1 cellular context compared by ENCODE assay signal in genomic region chr12:95443458-95443857, GRCh38.
TF ChIP-seq lines count a peak whose summit lies in the region.

No MANE protein-coding gene starts in this region.

TF ChIP-seq in WTC11, 78 proteins besides CTCF, POLR2A, EP300 and RAD21 (continued from another document):
- TF ChIP-seq, protein P1, sequence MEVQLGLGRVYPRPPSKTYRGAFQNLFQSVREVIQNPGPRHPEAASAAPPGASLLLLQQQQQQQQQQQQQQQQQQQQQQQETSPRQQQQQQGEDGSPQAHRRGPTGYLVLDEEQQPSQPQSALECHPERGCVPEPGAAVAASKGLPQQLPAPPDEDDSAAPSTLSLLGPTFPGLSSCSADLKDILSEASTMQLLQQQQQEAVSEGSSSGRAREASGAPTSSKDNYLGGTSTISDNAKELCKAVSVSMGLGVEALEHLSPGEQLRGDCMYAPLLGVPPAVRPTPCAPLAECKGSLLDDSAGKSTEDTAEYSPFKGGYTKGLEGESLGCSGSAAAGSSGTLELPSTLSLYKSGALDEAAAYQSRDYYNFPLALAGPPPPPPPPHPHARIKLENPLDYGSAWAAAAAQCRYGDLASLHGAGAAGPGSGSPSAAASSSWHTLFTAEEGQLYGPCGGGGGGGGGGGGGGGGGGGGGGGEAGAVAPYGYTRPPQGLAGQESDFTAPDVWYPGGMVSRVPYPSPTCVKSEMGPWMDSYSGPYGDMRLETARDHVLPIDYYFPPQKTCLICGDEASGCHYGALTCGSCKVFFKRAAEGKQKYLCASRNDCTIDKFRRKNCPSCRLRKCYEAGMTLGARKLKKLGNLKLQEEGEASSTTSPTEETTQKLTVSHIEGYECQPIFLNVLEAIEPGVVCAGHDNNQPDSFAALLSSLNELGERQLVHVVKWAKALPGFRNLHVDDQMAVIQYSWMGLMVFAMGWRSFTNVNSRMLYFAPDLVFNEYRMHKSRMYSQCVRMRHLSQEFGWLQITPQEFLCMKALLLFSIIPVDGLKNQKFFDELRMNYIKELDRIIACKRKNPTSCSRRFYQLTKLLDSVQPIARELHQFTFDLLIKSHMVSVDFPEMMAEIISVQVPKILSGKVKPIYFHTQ (CRISPR knock-in tag; IDR thresholded peaks at IDR 0.05): no peak
- TF ChIP-seq NFE2L1 (CRISPR knock-in tag; IDR thresholded peaks at IDR 0.05) (no peak), NR2C2 (CRISPR knock-in tag; IDR thresholded peaks at IDR 0.05) (no peak), RORB (CRISPR knock-in tag; IDR thresholded peaks at IDR 0.05) (no peak), ZNF138 (CRISPR knock-in tag; conservative IDR thresholded peaks at IDR 0.05) (no peak), ZNF396 (CRISPR knock-in tag; IDR thresholded peaks at IDR 0.05; ENCODE audit: borderline replicate concordance) (no peak), FOXK1 (CRISPR knock-in tag; IDR thresholded peaks at IDR 0.05) (no peak), STAT6 (CRISPR knock-in tag; conservative IDR thresholded peaks at IDR 0.05; ENCODE audit: low read depth) (no peak)
- TF ChIP-seq, protein P2, sequence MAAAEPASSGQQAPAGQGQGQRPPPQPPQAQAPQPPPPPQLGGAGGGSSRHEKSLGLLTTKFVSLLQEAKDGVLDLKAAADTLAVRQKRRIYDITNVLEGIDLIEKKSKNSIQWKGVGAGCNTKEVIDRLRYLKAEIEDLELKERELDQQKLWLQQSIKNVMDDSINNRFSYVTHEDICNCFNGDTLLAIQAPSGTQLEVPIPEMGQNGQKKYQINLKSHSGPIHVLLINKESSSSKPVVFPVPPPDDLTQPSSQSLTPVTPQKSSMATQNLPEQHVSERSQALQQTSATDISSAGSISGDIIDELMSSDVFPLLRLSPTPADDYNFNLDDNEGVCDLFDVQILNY (CRISPR knock-in tag; IDR thresholded peaks at IDR 0.05): no peak
- TF ChIP-seq, protein P3, sequence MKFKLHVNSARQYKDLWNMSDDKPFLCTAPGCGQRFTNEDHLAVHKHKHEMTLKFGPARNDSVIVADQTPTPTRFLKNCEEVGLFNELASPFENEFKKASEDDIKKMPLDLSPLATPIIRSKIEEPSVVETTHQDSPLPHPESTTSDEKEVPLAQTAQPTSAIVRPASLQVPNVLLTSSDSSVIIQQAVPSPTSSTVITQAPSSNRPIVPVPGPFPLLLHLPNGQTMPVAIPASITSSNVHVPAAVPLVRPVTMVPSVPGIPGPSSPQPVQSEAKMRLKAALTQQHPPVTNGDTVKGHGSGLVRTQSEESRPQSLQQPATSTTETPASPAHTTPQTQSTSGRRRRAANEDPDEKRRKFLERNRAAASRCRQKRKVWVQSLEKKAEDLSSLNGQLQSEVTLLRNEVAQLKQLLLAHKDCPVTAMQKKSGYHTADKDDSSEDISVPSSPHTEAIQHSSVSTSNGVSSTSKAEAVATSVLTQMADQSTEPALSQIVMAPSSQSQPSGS (CRISPR knock-in tag; IDR thresholded peaks at IDR 0.05; ENCODE audit: borderline replicate concordance, low read depth): no peak
